8 cellular contexts compared by ENCODE assay signal in genomic region chr11:73325036-73325981, GRCh38. TPM values are rescaled to one million over a fixed set of nuclear protein-coding genes. Genes with fewer than 3 reads are reported as not detected.
DNase-seq lines count a peak whose midpoint lies in the region; ATAC-seq, FAIRE-seq and TF ChIP-seq lines count a peak whose summit lies in the region.

No MANE protein-coding gene starts in this region.

- no peaks in the 10 kb centered on the region for H3K27me3 ChIP-seq in SJCRH30
- no peaks in the 10 kb centered on the region for H3K27me3 ChIP-seq in A673 (replicated peaks; ENCODE audit: insufficient read depth, low read depth, low read length, poor library complexity)

- TF ChIP-seq POLR2A in GM15510 (IDR thresholded peaks at IDR 0.05; ENCODE audit: borderline replicate concordance, extremely low read depth, insufficient read length): peak; percentile 35

- no TSS peak for BruUV-seq in A673 (replicated peaks; lab: Mats Ljungman, UMichigan)

- no peak overlapping the region for H3K4me3 ChIP-seq in HEK293 (ENCODE audit: low read depth, low read length)
- H3K4me3 ChIP-seq in SJCRH30: no peak overlapping the region
- no peak overlapping the region for H3K4me3 ChIP-seq in A673 (ENCODE audit: low read depth, low read length, poor library complexity, severe bottlenecking)

- DNase-seq in SJCRH30 (peak; percentile 24 to 26), mesothelial cell of epicardium (ENCODE audit: low spot score in 2 of 2, unreplicated experiment in 2 of 2) (no peak), A673 (ENCODE audit: low spot score) (no peak), HTR-8/SVneo (ENCODE audit: insufficient read length, low spot score) (no peak)
- no peak for DNase-seq in stimulated activated CD4-positive, alpha-beta T cell treated with anti-CD3 and anti-CD28 coated beads, Interleukin-2, amount 100 ng/mL, for 24 hours

- intact Hi-C loops in A673 (cut with micrococcal nuclease; ENCODE audit: unreplicated experiment): no loop called here

- H3K27ac ChIP-seq in HEK293 (ENCODE audit: extremely low read depth, low read depth, low read length): no peak overlapping the region
- no peak overlapping the region for H3K27ac ChIP-seq in SJCRH30
- no peak overlapping the region for H3K27ac ChIP-seq in A673 (ENCODE audit: low read depth, low read length, poor library complexity, severe bottlenecking)

- H3K9me3 ChIP-seq in HEK293 (ENCODE audit: control insufficient read depth, insufficient read depth, low read depth, low read length) (no peaks in the 10 kb centered on the region), SJCRH30 (replicated peaks) (no peaks in the 10 kb centered on the region), A673 (ENCODE audit: low read depth, low read length, poor library complexity, severe bottlenecking) (no peaks in the 10 kb centered on the region)

- H3K27me3 Mint-ChIP-seq in mesothelial cell of epicardium (ENCODE audit: low read depth): no peaks in the 10 kb centered on the region

- H3K4me1 ChIP-seq in HEK293 (ENCODE audit: control insufficient read depth, insufficient read depth, low read length): peaks cover 5% of the 10 kb centered on the region; the same call in 1 of the 2 replicates
- peaks cover 34% of the 10 kb centered on the region for H3K4me1 ChIP-seq in SJCRH30
- peaks cover 32% of the 10 kb centered on the region for H3K4me1 ChIP-seq in A673 (ENCODE audit: insufficient read depth, low read length, poor library complexity, severe bottlenecking)

- H3K36me3 ChIP-seq in HEK293 (ENCODE audit: control insufficient read depth in 2 of 2, insufficient read depth in 1 of 2, low read length in 2 of 2): peaks cover 0 to 4% of the 10 kb centered on the region in 2 experiments; a peak in 1 of 3 replicates
- 0 out of 2 replicates have a peak, but pooled peaks cover 3% of the 10 kb centered on the region for H3K36me3 ChIP-seq in SJCRH30
- no peaks in the 10 kb centered on the region for H3K36me3 ChIP-seq in A673 (ENCODE audit: insufficient read depth, low read length, poor library complexity, severe bottlenecking)

- CTCF ChIA-PET in HEK293 (lab: Yijun Ruan, JAX) (interaction anchor here (0.9 to 6.9 kb wide), 5 partner anchors 10 to 31 kb away, joined by 3 to 74 read pairs (median 16); partner anchors contain the start of gene ARHGEF17), A673 (lab: Charles Lee) (no interaction called here)

- POLR2A ChIA-PET in HEK293 (lab: Yijun Ruan, JAX): interaction anchor here (3.7 kb wide), 1 partner anchor 17 kb away, joined by 32 read pairs; the partner anchor contains the start of gene ARHGEF17
- POLR2A ChIA-PET in A673 (lab: Charles Lee; ENCODE audit: low non-redundant PET): interaction anchor here (0.6 kb wide), 1 partner anchor 583 kb away, joined by 3 read pairs; no protein-coding TSS in a partner anchor

- TF ChIP-seq CTCF in HEK293 (tag by site-specific recombination; IDR thresholded peaks at IDR 0.05) (no peak), mesothelial cell of epicardium (IDR thresholded peaks at IDR 0.05; ENCODE audit: unreplicated experiment) (no peak), A673 (conservative IDR thresholded peaks at IDR 0.05; ENCODE audit: low read depth, low read length) (no peak)

- peak overlapping the region; percentile 85 for H3K27ac Mint-ChIP-seq in mesothelial cell of epicardium

- no peak for FAIRE-seq in HTR-8/SVneo (lab: Jason Lieb, UNC)

- H3K36me3 Mint-ChIP-seq in mesothelial cell of epicardium: peaks cover 1% of the 10 kb centered on the region

- no peak for ATAC-seq in HG03025 (IDR thresholded peaks at IDR 0.05; ENCODE audit: low FRiP score, unreplicated experiment)

- no peaks in the 10 kb centered on the region for H3K9me3 Mint-ChIP-seq in mesothelial cell of epicardium

- no peak overlapping the region for H3K4me3 Mint-ChIP-seq in mesothelial cell of epicardium

- peaks cover 76% of the 10 kb centered on the region for H3K4me1 Mint-ChIP-seq in mesothelial cell of epicardium

TF ChIP-seq in HEK293, 187 proteins besides CTCF, POLR2A, EP300 and RAD21:
- TF ChIP-seq ZNF121 (tag by site-specific recombination; IDR thresholded peaks at IDR 0.05) (no peak), ZSCAN16 (tag by site-specific recombination; IDR thresholded peaks at IDR 0.05) (no peak), ZNF510 (tag by site-specific recombination; IDR thresholded peaks at IDR 0.05; ENCODE audit: insufficient replicate concordance) (no peak), ZNF404 (tag by site-specific recombination; IDR thresholded peaks at IDR 0.05) (no peak), ZNF211 (tag by site-specific recombination; IDR thresholded peaks at IDR 0.05; ENCODE audit: low read depth) (no peak), GLIS2 (tag by site-specific recombination; IDR thresholded peaks at IDR 0.05) (no peak), ZFP41 (tag by site-specific recombination; IDR thresholded peaks at IDR 0.05; ENCODE audit: borderline replicate concordance) (no peak), ZBTB17 (tag by site-specific recombination; IDR thresholded peaks at IDR 0.05) (0 out of 2 replicates have a peak, but pooled peaks have one; percentile 11), ZNF280D (tag by site-specific recombination; IDR thresholded peaks at IDR 0.05) (no peak)
TF ChIP-seq in HEK293: peak in this region for 1.

RNA-seq across cellular contexts. Expression of gene ARHGEF17, which starts 17.2 kb away (rescaled TPM):
- total RNA-seq in SJCRH30 (2014; rRNA removed; shearing (Covaris generic)): 7.8 and 12.0 TPM in 2 replicates
- total RNA-seq in mesothelial cell of epicardium: 136 to 150 TPM (median 140 TPM) in 3 replicates
- 24.0 and 32.0 TPM in 2 replicates for total RNA-seq in A673 (2021)

RNA-seq across cellular contexts. Expression of gene RELT, which starts 50.9 kb away (rescaled TPM):
- total RNA-seq in SJCRH30 (2014; rRNA removed; shearing (Covaris generic)): 8.7 and 10.1 TPM in 2 replicates
- 5.1 to 5.4 TPM (median 5.3 TPM) in 3 replicates for total RNA-seq in mesothelial cell of epicardium
- total RNA-seq in A673 (2021): 16.2 and 20.9 TPM in 2 replicates

RNA-seq across cellular contexts. Expression of gene P2RY6, which starts 53.2 kb away (rescaled TPM):
- 0.08 TPM in 1 of 2 replicates, not detected in the other for total RNA-seq in SJCRH30 (2014; rRNA removed; shearing (Covaris generic))
- total RNA-seq in mesothelial cell of epicardium: 0.36 to 0.51 TPM (median 0.45 TPM) in 3 replicates
- 0.43 TPM in 1 of 2 replicates, not detected in the other for total RNA-seq in A673 (2021)

Comparison
In these comparisons a context has a peak if more than half of its experiments do, and no peak if none do; other contexts are left out.
1. DNase-seq: peak in SJCRH30 (2 of 2); none in mesothelial cell of epicardium (0 of 2), A673 (single experiment), HTR-8/SVneo (single experiment) and stimulated activated CD4-positive, alpha-beta T cell treated with anti-CD3 and anti-CD28 coated beads, Interleukin-2, amount 100 ng/mL, for 24 hours (0 of 2).